Comparison of ENCODE assay signal across 9 cellular contexts in genomic region chr15:94230886-94231727, GRCh38. TPM values are rescaled to one million over a fixed set of nuclear protein-coding genes. Genes with fewer than 3 reads are reported as not detected.
A peak's percentile ranks its signal among the peaks of the same experiment; 100 is the strongest.
DNase-seq lines count a peak whose midpoint lies in the region; ATAC-seq and TF ChIP-seq lines count a peak whose summit lies in the region.
"Had no signal": no experiment of that assay in that cellular context is flagged by ENCODE, and none has a peak within 500 bp of the region (broad histone marks: within the 10 kb centered on the region; RNA-seq: fewer than 3 reads in every experiment).

TSS of gene MCTP2 (plus strand) at chr15:94231561. CDS start at chr15:94298266, 66,705 bp downstream.

- TF ChIP-seq EP300 in tibial nerve (IDR thresholded peaks at IDR 0.05) = peak in 1 of 2 donors; percentile 76

- peak within 1 kb of the TSS; percentile 60 for H3K4me3 ChIP-seq in AG09309 (ENCODE audit: control insufficient read depth, low read depth, low read length)
- H3K4me3 ChIP-seq in OCI-LY1 (ENCODE audit: low read depth, low read length, poor library complexity, severe bottlenecking) = peak within 1 kb of the TSS; percentile 74
- peak within 1 kb of the TSS; percentile 37 to 68 (median 56) for H3K4me3 ChIP-seq in tibial nerve
- H3K4me3 ChIP-seq: K562 had no signal

- H3K9me2 ChIP-seq in OCI-LY1 (ENCODE audit: low read depth, low read length) = no peaks in the 10 kb centered on the region

- peak within 1 kb of the TSS; percentile 93 for H3K27ac Mint-ChIP-seq in activated T-cell treated with anti-CD3 and anti-CD28 coated beads, Interleukin-2, amount 50 U/mL, for 24 hours

- H3K4me1 Mint-ChIP-seq in activated T-cell treated with anti-CD3 and anti-CD28 coated beads, Interleukin-2, amount 50 U/mL, for 24 hours (ENCODE audit: low read depth) = peaks cover 79% of the 10 kb centered on the region

- H3K9me3 ChIP-seq in OCI-LY1 (ENCODE audit: low read length) (no peaks in the 10 kb centered on the region), tibial nerve (no peaks in the 10 kb centered on the region)

- H3K4me1 ChIP-seq in OCI-LY1 (ENCODE audit: insufficient read depth, low read length, severe bottlenecking) = peaks cover 56% of the 10 kb centered on the region
- peaks cover 0 to 26% (median 4%) of the 10 kb centered on the region in 4 donors for H3K4me1 ChIP-seq in tibial nerve

- peaks cover 27% of the 10 kb centered on the region for H3K79me2 ChIP-seq in OCI-LY1 (ENCODE audit: insufficient read depth, low read length)

- peaks cover 3% of the 10 kb centered on the region for H3K27me3 Mint-ChIP-seq in activated T-cell treated with anti-CD3 and anti-CD28 coated beads, Interleukin-2, amount 50 U/mL, for 24 hours

- H3K27ac ChIP-seq in OCI-LY1 (ENCODE audit: low read depth, low read length, poor library complexity, severe bottlenecking) (peak within 1 kb of the TSS; percentile 86), tibial nerve (peak within 1 kb of the TSS; percentile 63 to 84 (median 74))

- no peaks in the 10 kb centered on the region for H3K9me3 Mint-ChIP-seq in activated T-cell treated with anti-CD3 and anti-CD28 coated beads, Interleukin-2, amount 50 U/mL, for 24 hours

- no peaks in the 10 kb centered on the region for H3F3A ChIP-seq in OCI-LY1 (ENCODE audit: insufficient read depth, low read length)

- H3K36me3 Mint-ChIP-seq in activated T-cell treated with anti-CD3 and anti-CD28 coated beads, Interleukin-2, amount 50 U/mL, for 24 hours (ENCODE audit: low read depth) = peaks cover 28% of the 10 kb centered on the region

- peak; percentile 56 for ATAC-seq in GM19043 (IDR thresholded peaks at IDR 0.05; ENCODE audit: low read depth, unreplicated experiment)
- peak; percentile 77 for ATAC-seq in HG03432 (IDR thresholded peaks at IDR 0.05; ENCODE audit: unreplicated experiment)
- peak; percentile 89 for ATAC-seq in omental fat pad (ENCODE audit: low FRiP score)
- ATAC-seq: K562 had no signal

- peak within 1 kb of the TSS; percentile 83 for H3K4me2 ChIP-seq in OCI-LY1 (ENCODE audit: low read length)

- peak; percentile 19 for TF ChIP-seq CTCF in AG09309 (IDR thresholded peaks at IDR 0.05; ENCODE audit: control insufficient read depth, insufficient read depth, low read depth, low read length, missing control alignments)
- peak; percentile 29; the same call in 1 of the 2 replicates for TF ChIP-seq CTCF in OCI-LY1 (IDR thresholded peaks at IDR 0.05; ENCODE audit: low read length)
- TF ChIP-seq CTCF in omental fat pad (IDR thresholded peaks at IDR 0.05) = no peak
- no peak for TF ChIP-seq CTCF in tibial nerve (IDR thresholded peaks at IDR 0.05)

- WGBS in tibial nerve, 2 donors = 0 to 1% methylated on average over 37 to 58 of the region's 66 CpGs

- H3K9ac ChIP-seq in OCI-LY1 (ENCODE audit: low read length) = peak within 1 kb of the TSS; percentile 73

- peak within 1 kb of the TSS; percentile 80 for H3K4me3 Mint-ChIP-seq in activated T-cell treated with anti-CD3 and anti-CD28 coated beads, Interleukin-2, amount 50 U/mL, for 24 hours

- H3K36me3 ChIP-seq in OCI-LY1 (ENCODE audit: insufficient read depth, low read length) (no peaks in the 10 kb centered on the region), tibial nerve (no peaks in the 10 kb centered on the region)

- 0 out of 2 replicates have a peak within 1 kb of the TSS, but pooled peaks have one; percentile 19 for H2AFZ ChIP-seq in OCI-LY1 (ENCODE audit: low read length)

- DNase-seq in AG09309 (ENCODE audit: low read depth) (peak; percentile 62), fibroblast of the conjunctiva (ENCODE audit: low read depth) (peak; percentile 46), omental fat pad (ENCODE audit: low spot score) (peak; percentile 42), tibial nerve (ENCODE audit: low spot score in 2 of 2) (peak; percentile 30 to 51)
- peak; percentile 86 for DNase-seq in activated T-cell treated with anti-CD3 and anti-CD28 coated beads, Interleukin-2, amount 50 U/mL, for 24 hours

- H3K27me3 ChIP-seq in OCI-LY1 (ENCODE audit: insufficient read depth, low read length) (no peaks in the 10 kb centered on the region), tibial nerve (no peaks in the 10 kb centered on the region)

- no peaks in the 10 kb centered on the region for H4K20me1 ChIP-seq in OCI-LY1 (ENCODE audit: insufficient read depth, low read length)

- TF ChIP-seq POLR2A in tibial nerve (IDR thresholded peaks at IDR 0.05) = peak; percentile 15 to 66

RNA-seq across cellular contexts. Expression of gene MCTP2, which starts in this region (rescaled TPM):
- 10 to 100 TPM; 24.6 to 78.1 (median 40.3) TPM for total RNA-seq in omental fat pad
- total RNA-seq in tibial nerve = 10 to 100 TPM; 12.0 to 18.3 (median 15.2) TPM

Comparison
In these comparisons a context has a peak if more than half of its experiments do, and no peak if none do; other contexts are left out.
1. Peak in every context shown above with its lines: DNase-seq, ATAC-seq, H3K4me3 ChIP-seq and H3K27ac ChIP-seq.
2. CTCF ChIP-seq: peak in AG09309 (single experiment) and OCI-LY1 (single experiment); none in omental fat pad (0 of 3) and tibial nerve (0 of 5).